11 cellular contexts compared by ENCODE assay signal in genomic region chr19:29836409-29836825, GRCh38. TPM values are rescaled to one million over a fixed set of nuclear protein-coding genes. Genes with fewer than 3 reads are reported as not detected.
DNase-seq lines count a peak whose midpoint lies in the region; ATAC-seq and TF ChIP-seq lines count a peak whose summit lies in the region.
"Had no signal": no experiment of that assay in that cellular context is flagged by ENCODE, and none has a peak within 500 bp of the region (broad histone marks: within the 10 kb centered on the region; RNA-seq: fewer than 3 reads in every experiment).

No MANE protein-coding gene starts in this region.

- ATAC-seq in GM18498 (IDR thresholded peaks at IDR 0.05; ENCODE audit: unreplicated experiment) (peak; percentile 50), GM19452 (IDR thresholded peaks at IDR 0.05; ENCODE audit: unreplicated experiment) (peak; percentile 47), HG03097 (IDR thresholded peaks at IDR 0.05; ENCODE audit: low FRiP score, unreplicated experiment) (peak; percentile 53)
- ATAC-seq: effector memory CD8-positive, alpha-beta T cell had no signal

- no peak for TF ChIP-seq POLR2A in esophagus muscularis mucosa (IDR thresholded peaks at IDR 0.05; ENCODE audit: low read depth)

- H3K27me3 Mint-ChIP-seq in activated naive CD8-positive, alpha-beta T cell, result no peaks in the 10 kb centered on the region

- TF ChIP-seq EP300 in esophagus muscularis mucosa (IDR thresholded peaks at IDR 0.05), result no peak

- 84% methylated on average over 5 of the region's 5 CpGs for WGBS in esophagus muscularis mucosa

- H3K4me1 ChIP-seq in esophagus muscularis mucosa (no peaks in the 10 kb centered on the region), BE2C (no peaks in the 10 kb centered on the region; the same call in 1 of the 2 replicates)

- TF ChIP-seq CTCF in esophagus muscularis mucosa (IDR thresholded peaks at IDR 0.05) (no peak), BE2C (IDR thresholded peaks at IDR 0.05; ENCODE audit: low read depth, low read length) (no peak)

- no peak overlapping the region for H3K27ac ChIP-seq in esophagus muscularis mucosa (replicated peaks in 1 of 4)

- peak overlapping the region; percentile 27 for H3K4me3 Mint-ChIP-seq in activated naive CD8-positive, alpha-beta T cell

- H3K36me3 Mint-ChIP-seq in activated naive CD8-positive, alpha-beta T cell, result no peaks in the 10 kb centered on the region

- H3K36me3 ChIP-seq in esophagus muscularis mucosa (no peaks in the 10 kb centered on the region), BE2C (no peaks in the 10 kb centered on the region)

- intact Hi-C loops in esophagus muscularis mucosa (cut with DNase I), result no loop called here

- H3K4me3 ChIP-seq in esophagus muscularis mucosa (no peak overlapping the region), BE2C (ENCODE audit: low read depth, low read length) (no peak overlapping the region)

- no peak for DNase-seq in NCI-H82 treated with DMSO at 0.1 percent for 48 hours (lab: John Stamatoyannopoulos, UW; ENCODE audit: unreplicated experiment)
- DNase-seq in anterior cingulate cortex (lab: John Stamatoyannopoulos, UW), result no peak
- no peak for DNase-seq in esophagus muscularis mucosa (ENCODE audit: extremely low spot score)
- no peak for DNase-seq in BE2C
- DNase-seq: effector memory CD8-positive, alpha-beta T cell; kidney glomerular epithelial cell; NCI-H510A had no signal

- no peaks in the 10 kb centered on the region for H3K9me3 Mint-ChIP-seq in activated naive CD8-positive, alpha-beta T cell (ENCODE audit: low read depth)
- H3K9me3 Mint-ChIP-seq: effector memory CD8-positive, alpha-beta T cell had no signal

- H3K27me3 ChIP-seq in esophagus muscularis mucosa (peaks cover 0 to 44% (median 0%) of the 10 kb centered on the region in 4 donors), BE2C (peaks cover 7% of the 10 kb centered on the region)

- peak overlapping the region; percentile 99 for H3K27ac Mint-ChIP-seq in activated naive CD8-positive, alpha-beta T cell

- H3K9me3 ChIP-seq in esophagus muscularis mucosa (no peaks in the 10 kb centered on the region), BE2C (no peaks in the 10 kb centered on the region)

- peaks cover 53% of the 10 kb centered on the region for H3K4me1 Mint-ChIP-seq in activated naive CD8-positive, alpha-beta T cell (ENCODE audit: low read depth)

RNA-seq across cellular contexts. Expression of gene CCNE1, which starts 24.6 kb away (rescaled TPM):
- 1 to 10 TPM in 3 of 4 donors, under 1 TPM in 1; 0.42 to 4.0 (median 2.4) TPM for total RNA-seq in esophagus muscularis mucosa
- polyA plus RNA-seq in BE2C (2012; ENCODE audit: insufficient read depth, insufficient read length, low read depth), result 1.5 TPM
